Comparison of ENCODE assay signal across 7 cellular contexts in genomic region chr20:31712564-31713311, GRCh38. TPM values are rescaled to one million over a fixed set of nuclear protein-coding genes. Genes with fewer than 3 reads are reported as not detected.
A peak's percentile ranks its signal among the peaks of the same experiment; 100 is the strongest.
DNase-seq lines count a peak whose midpoint lies in the region; ATAC-seq and TF ChIP-seq lines count a peak whose summit lies in the region.

No MANE protein-coding gene starts in this region.

- TF ChIP-seq EP300 in upper lobe of left lung (IDR thresholded peaks at IDR 0.05) = peak; percentile 84 to 100 (median 98)

- 26 to 32% methylated on average over 7 to 8 of the region's 8 CpGs for WGBS in upper lobe of left lung, 2 donors

- H3K4me3 ChIP-seq in upper lobe of left lung = peak overlapping the region in 3 of 4 donors; percentile 1 to 25 (median 23)

- H3K9me3 ChIP-seq in upper lobe of left lung = no peaks in the 10 kb centered on the region

- DNase-seq in H4 (ENCODE audit: low spot score) (peak; percentile 86), SK-MEL-5 (ENCODE audit: low read depth, low spot score) (peak; percentile 64), erythroblast (lab: John Stamatoyannopoulos, UW) (no peak), middle frontal gyrus (ENCODE audit: extremely low spot score, low spot score) (peak; percentile 68), upper lobe of left lung (peak in 1 of 2 donors; percentile 92)
- no peak for DNase-seq in activated CD8-positive, alpha-beta memory T cell treated with anti-CD3 and anti-CD28 coated beads, Interleukin-2, amount 50 U/mL, for 48 hours
- no peak for DNase-seq in activated effector memory CD4-positive, alpha-beta T cell treated with anti-CD3 and anti-CD28 coated beads, Interleukin-2, amount 50 U/mL, for 16 hours

- H3K27me3 ChIP-seq in upper lobe of left lung = no peaks in the 10 kb centered on the region

- peak; percentile 14 for TF ChIP-seq POLR2A in erythroblast (IDR thresholded peaks at IDR 0.05; ENCODE audit: low read length)
- TF ChIP-seq POLR2A in upper lobe of left lung (IDR thresholded peaks at IDR 0.05) = peak in 2 of 4 donors; percentile 18 to 64

- TF ChIP-seq CTCF in upper lobe of left lung (IDR thresholded peaks at IDR 0.05) = no peak

- peaks cover 0 to 72% (median 15%) of the 10 kb centered on the region in 4 donors for H3K36me3 ChIP-seq in upper lobe of left lung

- in situ Hi-C loops in SK-MEL-5 (cut with HindIII; ENCODE audit: low pct_unique_long_range_greater_than_20kb, low sequenced_read_pairs) = no loop called here

- peak overlapping the region; percentile 95 to 99 (median 99) for H3K27ac ChIP-seq in upper lobe of left lung

- peak; percentile 85 to 92 for ATAC-seq in upper lobe of left lung (ENCODE audit: low FRiP score in 2 of 2)

- H3K4me1 ChIP-seq in upper lobe of left lung = peaks cover 93 to 99% (median 96%) of the 10 kb centered on the region in 4 donors

RNA-seq across cellular contexts. Expression of gene BCL2L1, which starts 9.9 kb away (rescaled TPM):
- total RNA-seq in H4 (2014; rRNA removed; shearing (Covaris generic)) = 34.2 and 42.6 TPM in 2 replicates
- total RNA-seq in SK-MEL-5 (2014; rRNA removed; shearing (Covaris generic)) = 79.5 and 81.5 TPM in 2 replicates
- 58.2 and 70.2 TPM in 2 replicates for polyA plus RNA-seq in SK-MEL-5 (2015; cell fraction: cytosol; rRNA removed)
- 18.1 and 19.0 TPM in 2 replicates for polyA plus RNA-seq in SK-MEL-5 (2015; cell fraction: nucleus; rRNA removed)
- 100 to 1,000 TPM; 131 to 245 (median 182) TPM for total RNA-seq in upper lobe of left lung

RNA-seq across cellular contexts. Expression of gene TPX2, which starts 26.4 kb away (rescaled TPM):
- total RNA-seq in H4 (2014; rRNA removed; shearing (Covaris generic)) = 111 and 128 TPM in 2 replicates
- 69.1 and 74.2 TPM in 2 replicates for total RNA-seq in SK-MEL-5 (2014; rRNA removed; shearing (Covaris generic))
- 74.0 and 79.6 TPM in 2 replicates for polyA plus RNA-seq in SK-MEL-5 (2015; cell fraction: cytosol; rRNA removed)
- 42.5 and 45.0 TPM in 2 replicates for polyA plus RNA-seq in SK-MEL-5 (2015; cell fraction: nucleus; rRNA removed)
- 1 to 10 TPM; 1.0 to 6.7 (median 3.8) TPM for total RNA-seq in upper lobe of left lung

Comparison
In these comparisons a context has a peak if more than half of its experiments do, and no peak if none do; other contexts are left out.
1. DNase-seq: peak in H4 (single experiment), SK-MEL-5 (single experiment) and middle frontal gyrus (single experiment); none in erythroblast (0 of 2), activated CD8-positive, alpha-beta memory T cell treated with anti-CD3 and anti-CD28 coated beads, Interleukin-2, amount 50 U/mL, for 48 hours (single experiment) and activated effector memory CD4-positive, alpha-beta T cell treated with anti-CD3 and anti-CD28 coated beads, Interleukin-2, amount 50 U/mL, for 16 hours (single experiment).